In genomic region chr18:73283788-73284187, GRCh38 we compare ENCODE assay signal across 20 cellular contexts.
A peak's percentile ranks its signal among the peaks of the same experiment; 100 is the strongest.
DNase-seq lines count a peak whose midpoint lies in the region; ATAC-seq and TF ChIP-seq lines count a peak whose summit lies in the region.
"Had no signal": no experiment of that assay in that cellular context is flagged by ENCODE, and none has a peak within 500 bp of the region (broad histone marks: within the 10 kb centered on the region; RNA-seq: fewer than 3 reads in every experiment).

No MANE protein-coding gene starts in this region.

- in situ Hi-C loops in mammary epithelial cell (cut with MboI; ENCODE audit: low sequenced_read_pairs in 2 of 2): no loop called here

- no TSS peak for BruUV-seq in mammary epithelial cell (replicated peaks; lab: Mats Ljungman, UMichigan)

- CTCF ChIA-PET in mammary epithelial cell (lab: Charles Lee; ENCODE audit: low non-redundant PET): no interaction called here

- WGBS in mammary epithelial cell (ENCODE audit: low coverage, missing lambda C conversion rate): 90% methylated on average over 5 of the region's 5 CpGs

- H3K27me3 ChIP-seq in mammary epithelial cell (ENCODE audit: insufficient read depth, low read length) (peaks cover 2% of the 10 kb centered on the region), kidney epithelial cell (ENCODE audit: control insufficient read depth, insufficient read depth, low read length) (no peaks in the 10 kb centered on the region)
- H3K27me3 ChIP-seq: adrenal gland, spleen, vagina had no signal

- H3K36me3 ChIP-seq in mammary epithelial cell (ENCODE audit: insufficient read depth, low read length): no peaks in the 10 kb centered on the region
- H3K36me3 ChIP-seq in kidney epithelial cell (ENCODE audit: control insufficient read depth, insufficient read depth, low read length): no peaks in the 10 kb centered on the region
- H3K36me3 ChIP-seq: adrenal gland, spleen, vagina had no signal

- no peak for TF ChIP-seq CTCF in mammary epithelial cell (conservative IDR thresholded peaks at IDR 0.05 in 1 of 2, IDR thresholded peaks at IDR 0.05 in 1 of 2; ENCODE audit: extremely low read depth in 1 of 2, insufficient read depth in 1 of 2, low read depth in 1 of 2, low read length in 2 of 2)
- no peak for TF ChIP-seq CTCF in kidney epithelial cell (IDR thresholded peaks at IDR 0.05; ENCODE audit: insufficient read depth, low read length, poor library complexity, severe bottlenecking)

- dilution Hi-C loops in mammary epithelial cell (cut with HindIII; ENCODE audit: low sequenced_read_pairs): no loop called here

- no peak overlapping the region for H3K27ac ChIP-seq in mammary epithelial cell (ENCODE audit: insufficient read depth, low read depth, low read length)
- H3K27ac ChIP-seq: adrenal gland, spleen, vagina had no signal

- H3K9ac ChIP-seq in mammary epithelial cell (ENCODE audit: insufficient read depth, low read length): no peak overlapping the region

- intact Hi-C loops in mammary epithelial cell (cut with micrococcal nuclease): no loop called here

- H3K9me3 ChIP-seq in mammary epithelial cell (replicated peaks; ENCODE audit: insufficient read depth, low read length): no peaks in the 10 kb centered on the region
- H3K9me3 ChIP-seq: adrenal gland, spleen, vagina had no signal

- H3K4me1 ChIP-seq in mammary epithelial cell (ENCODE audit: insufficient read depth, low read length): no peaks in the 10 kb centered on the region
- H3K4me1 ChIP-seq: adrenal gland, spleen, vagina had no signal

- no peaks in the 10 kb centered on the region for H4K20me1 ChIP-seq in mammary epithelial cell (ENCODE audit: insufficient read depth, low read length)

- H3K4me3 ChIP-seq in mammary epithelial cell (replicated peaks in 1 of 3; ENCODE audit: insufficient read depth in 1 of 3, low read depth in 2 of 3, low read length in 3 of 3) (no peak overlapping the region), kidney epithelial cell (ENCODE audit: low read depth, low read length) (no peak overlapping the region)
- H3K4me3 ChIP-seq: adrenal gland, spleen, vagina had no signal

- H3K4me2 ChIP-seq in mammary epithelial cell (ENCODE audit: insufficient read depth, low read depth, low read length): no peak overlapping the region

- no peak overlapping the region for H2AFZ ChIP-seq in mammary epithelial cell (ENCODE audit: low read depth, low read length)

- ATAC-seq in GM18909 (IDR thresholded peaks at IDR 0.05; ENCODE audit: poor library complexity, unreplicated experiment) (no peak), HG02678 (IDR thresholded peaks at IDR 0.05; ENCODE audit: unreplicated experiment) (no peak)
- ATAC-seq: effector memory CD8-positive, alpha-beta T cell; Right ventricle myocardium inferior had no signal

- peak; percentile 12 for DNase-seq in AG08396 (ENCODE audit: low spot score)
- DNase-seq in HT1080 (ENCODE audit: low read depth): peak; percentile 26
- DNase-seq in mammary epithelial cell: peak; percentile 81
- DNase-seq in kidney epithelial cell (ENCODE audit: low read depth): peak; percentile 50
- DNase-seq in 8988T: no peak
- DNase-seq in NCI-H2029 (lab: John Stamatoyannopoulos, UW): no peak
- DNase-seq: activated CD4-positive, alpha-beta T cell treated with anti-CD3 and anti-CD28 coated beads, Interleukin-2, amount 50 U/mL, for 1 hour; activated CD8-positive, alpha-beta memory T cell treated with anti-CD3 and anti-CD28 coated beads, Interleukin-2, amount 50 U/mL, for 4 hours; activated effector memory CD4-positive, alpha-beta T cell treated with anti-CD3 and anti-CD28 coated beads, Interleukin-2, amount 50 U/mL, for 16 hours; adrenal gland; CD4-positive, alpha-beta T cell; effector memory CD8-positive, alpha-beta T cell; hippocampal formation; NCI-H1417 treated with DMSO at 0.1 percent for 48 hours; NCI-H524 treated with DMSO at 0.1 percent for 48 hours; spleen had no signal

- H3K79me2 ChIP-seq in mammary epithelial cell (ENCODE audit: insufficient read depth, low read length): no peaks in the 10 kb centered on the region

Comparison
In these comparisons a context has a peak if more than half of its experiments do, and no peak if none do; other contexts are left out.
1. DNase-seq: peak in AG08396 (single experiment), HT1080 (single experiment), mammary epithelial cell (single experiment) and kidney epithelial cell (single experiment); none in 8988T (single experiment) and NCI-H2029 (single experiment).